ENCODE assay signal across 15 cellular contexts in the genomic region with DNA sequence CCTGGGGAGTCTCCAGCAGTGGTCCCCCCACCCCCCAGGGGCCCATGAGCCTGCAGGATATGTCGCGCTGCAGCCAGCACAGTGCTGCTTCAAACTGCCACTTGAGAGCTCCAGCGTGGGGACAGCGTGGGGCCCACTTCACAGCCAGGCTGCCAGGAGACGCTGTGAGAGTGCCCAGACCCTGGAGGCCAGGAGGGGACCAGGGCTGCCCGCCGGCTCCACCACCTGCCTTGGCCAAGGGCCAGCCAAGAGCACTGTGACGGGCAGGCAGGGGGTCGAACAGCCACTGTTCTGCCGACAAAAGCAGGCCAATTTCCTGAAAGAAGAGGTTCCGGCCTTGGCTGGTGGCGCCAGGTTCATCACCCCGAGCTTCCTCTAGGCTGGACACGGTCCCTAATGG.
DNase-seq lines count a peak whose midpoint lies in the region; ATAC-seq and TF ChIP-seq lines count a peak whose summit lies in the region.
"Had no signal": no experiment of that assay in that cellular context is flagged by ENCODE, and none has a peak within 500 bp of the region (broad histone marks: within the 10 kb centered on the region; RNA-seq: fewer than 3 reads in every experiment).

No MANE protein-coding gene starts in this region.

- peak in 2 of 3 donors; percentile 39 to 49 for DNase-seq in right cardiac atrium
- no peak for DNase-seq in heart right ventricle
- DNase-seq in NCI-H69 (lab: John Stamatoyannopoulos, UW), result peak; percentile 92
- DNase-seq in DMS114 treated with DMSO at 0.1 percent for 48 hours (lab: John Stamatoyannopoulos, UW; ENCODE audit: unreplicated experiment), result no peak
- no peak for DNase-seq in LoVo (ENCODE audit: low spot score)
- DNase-seq: activated CD4-positive, alpha-beta T cell treated with anti-CD3 and anti-CD28 coated beads, Interleukin-2, amount 10 ng/mL, durations not matched to agents 7 days and 5 days; activated naive CD4-positive, alpha-beta T cell treated with anti-CD3 and anti-CD28 coated beads for 36 hours; GDM1; H7; naive thymus-derived CD8-positive, alpha-beta T cell; stimulated activated naive CD4-positive, alpha-beta T cell had no signal

- no peaks in the 10 kb centered on the region for H3K36me3 ChIP-seq in heart right ventricle
- H3K36me3 ChIP-seq in gastroesophageal sphincter, result no peaks in the 10 kb centered on the region

- no peak for TF ChIP-seq POLR2A in gastroesophageal sphincter (IDR thresholded peaks at IDR 0.05)

- no peak for ATAC-seq in right cardiac atrium
- ATAC-seq in heart right ventricle, result no peak
- no peak for ATAC-seq in gastroesophageal sphincter
- ATAC-seq in GM18520 (IDR thresholded peaks at IDR 0.05; ENCODE audit: unreplicated experiment), result no peak
- ATAC-seq in GM18867 (IDR thresholded peaks at IDR 0.05; ENCODE audit: unreplicated experiment), result no peak
- ATAC-seq: naive thymus-derived CD8-positive, alpha-beta T cell had no signal

- no peak for TF ChIP-seq EP300 in gastroesophageal sphincter (IDR thresholded peaks at IDR 0.05)

- H3K9me3 ChIP-seq in right cardiac atrium (ENCODE audit: control insufficient read depth, low read length) (no peaks in the 10 kb centered on the region), heart right ventricle (no peaks in the 10 kb centered on the region), gastroesophageal sphincter (no peaks in the 10 kb centered on the region)

- H3K27me3 ChIP-seq in right cardiac atrium (ENCODE audit: control insufficient read depth, insufficient read depth) (no peaks in the 10 kb centered on the region), heart right ventricle (no peaks in the 10 kb centered on the region), gastroesophageal sphincter (no peaks in the 10 kb centered on the region)

- intact Hi-C loops in right cardiac atrium (cut with DNase I), result no loop called here
- intact Hi-C loops in heart right ventricle (cut with DNase I), result no loop called here

- H3K27ac ChIP-seq in right cardiac atrium (ENCODE audit: low read length) (no peak overlapping the region), heart right ventricle (no peak overlapping the region), gastroesophageal sphincter (peak overlapping the region in 3 of 4 donors; percentile 50 to 69 (median 61))

- no peak overlapping the region for H3K4me3 ChIP-seq in right cardiac atrium (ENCODE audit: low read length)
- no peak overlapping the region for H3K4me3 ChIP-seq in heart right ventricle
- H3K4me3 ChIP-seq in gastroesophageal sphincter, result no peak overlapping the region
- H3K4me3 ChIP-seq: lung had no signal

- WGBS in right cardiac atrium, result 68% methylated on average over 14 of the region's 14 CpGs
- WGBS in heart right ventricle, 2 donors, result 71 to 74% methylated on average over 14 of the region's 14 CpGs
- no CpG with 5 or more reads among the region's 14 CpGs for whole genome bisulfite sequencing in gastroesophageal sphincter (ENCODE audit: low coverage in 1 of 2), 2 donors

- TF ChIP-seq CTCF in heart right ventricle (IDR thresholded peaks at IDR 0.05), result no peak
- TF ChIP-seq CTCF in gastroesophageal sphincter (IDR thresholded peaks at IDR 0.05), result no peak

- no peaks in the 10 kb centered on the region for H3K4me1 ChIP-seq in right cardiac atrium (ENCODE audit: control insufficient read depth, insufficient read depth, low read length)
- peaks cover 0 to 18% (median 4%) of the 10 kb centered on the region in 9 donors for H3K4me1 ChIP-seq in heart right ventricle
- peaks cover 0 to 50% (median 7%) of the 10 kb centered on the region in 3 donors for H3K4me1 ChIP-seq in gastroesophageal sphincter

Comparison
In these comparisons a context has a peak if more than half of its experiments do, and no peak if none do; other contexts are left out.
1. DNase-seq: peak in right cardiac atrium (2 of 3) and NCI-H69 (single experiment); none in heart right ventricle (0 of 2), DMS114 treated with DMSO at 0.1 percent for 48 hours (single experiment) and LoVo (single experiment).
2. H3K27ac ChIP-seq: peak in gastroesophageal sphincter (3 of 4); none in right cardiac atrium (single experiment) and heart right ventricle (0 of 10).